ENCODE assay signal across 1 cellular context in genomic region chr18:3658529-3658928, GRCh38.
TF ChIP-seq lines count a peak whose summit lies in the region.

No MANE protein-coding gene starts in this region.

TF ChIP-seq in IMR-90, 13 proteins besides CTCF, POLR2A, EP300 and RAD21 (continued from another document):
- no peak for TF ChIP-seq MAZ (IDR thresholded peaks at IDR 0.05; ENCODE audit: borderline replicate concordance, low read depth, low read length)
- TF ChIP-seq CHD1 (IDR thresholded peaks at IDR 0.05; ENCODE audit: low read depth, low read length), result no peak
- TF ChIP-seq, protein P1, sequence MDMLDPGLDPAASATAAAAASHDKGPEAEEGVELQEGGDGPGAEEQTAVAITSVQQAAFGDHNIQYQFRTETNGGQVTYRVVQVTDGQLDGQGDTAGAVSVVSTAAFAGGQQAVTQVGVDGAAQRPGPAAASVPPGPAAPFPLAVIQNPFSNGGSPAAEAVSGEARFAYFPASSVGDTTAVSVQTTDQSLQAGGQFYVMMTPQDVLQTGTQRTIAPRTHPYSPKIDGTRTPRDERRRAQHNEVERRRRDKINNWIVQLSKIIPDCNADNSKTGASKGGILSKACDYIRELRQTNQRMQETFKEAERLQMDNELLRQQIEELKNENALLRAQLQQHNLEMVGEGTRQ (IDR thresholded peaks at IDR 0.05; ENCODE audit: low read depth, low read length), result no peak
- TF ChIP-seq RCOR1 (IDR thresholded peaks at IDR 0.05; ENCODE audit: insufficient replicate concordance, low read length), result no peak
- TF ChIP-seq, protein P2, sequence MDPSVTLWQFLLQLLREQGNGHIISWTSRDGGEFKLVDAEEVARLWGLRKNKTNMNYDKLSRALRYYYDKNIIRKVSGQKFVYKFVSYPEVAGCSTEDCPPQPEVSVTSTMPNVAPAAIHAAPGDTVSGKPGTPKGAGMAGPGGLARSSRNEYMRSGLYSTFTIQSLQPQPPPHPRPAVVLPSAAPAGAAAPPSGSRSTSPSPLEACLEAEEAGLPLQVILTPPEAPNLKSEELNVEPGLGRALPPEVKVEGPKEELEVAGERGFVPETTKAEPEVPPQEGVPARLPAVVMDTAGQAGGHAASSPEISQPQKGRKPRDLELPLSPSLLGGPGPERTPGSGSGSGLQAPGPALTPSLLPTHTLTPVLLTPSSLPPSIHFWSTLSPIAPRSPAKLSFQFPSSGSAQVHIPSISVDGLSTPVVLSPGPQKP (IDR thresholded peaks at IDR 0.05; ENCODE audit: borderline replicate concordance, low read depth, low read length), result no peak
